9 cellular contexts compared by ENCODE assay signal in the genomic region with DNA sequence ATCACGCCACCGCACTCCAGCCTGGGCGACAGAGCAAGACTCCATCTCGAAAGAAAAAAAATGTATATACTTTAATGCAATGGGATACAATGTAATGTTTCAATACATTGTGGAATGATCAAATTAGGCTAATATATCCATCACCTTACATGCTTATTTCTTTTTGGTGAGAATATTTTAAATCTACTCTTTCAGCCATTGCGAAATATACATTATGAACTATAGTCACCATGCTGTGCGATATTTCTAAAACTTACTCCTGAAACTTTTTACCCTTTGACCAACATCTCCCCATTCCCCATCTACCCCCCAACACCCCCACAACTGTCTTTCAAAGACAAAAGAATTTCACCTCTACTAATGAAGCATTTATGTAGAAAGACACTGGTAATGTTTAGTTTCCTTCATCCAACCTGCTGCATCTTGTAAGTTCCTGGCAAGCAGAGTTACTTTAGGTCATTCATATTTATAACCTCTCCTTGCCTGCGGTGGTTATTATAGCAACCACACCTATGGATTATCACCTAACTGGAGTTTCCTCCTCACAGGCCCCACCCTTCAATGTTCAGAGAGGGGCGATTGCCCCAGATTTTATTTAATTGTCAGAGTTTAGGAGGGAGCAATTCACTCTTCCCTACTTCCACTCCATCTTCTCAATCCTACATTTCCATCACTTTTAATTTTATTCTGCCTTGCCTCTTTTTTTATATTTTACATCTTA. TPM values are rescaled to one million over a fixed set of nuclear protein-coding genes. Genes with fewer than 3 reads are reported as not detected.
DNase-seq lines count a peak whose midpoint lies in the region; ATAC-seq and TF ChIP-seq lines count a peak whose summit lies in the region.
"Had no signal": no experiment of that assay in that cellular context is flagged by ENCODE, and none has a peak within 500 bp of the region (broad histone marks: within the 10 kb centered on the region; RNA-seq: fewer than 3 reads in every experiment).

No MANE protein-coding gene starts in this region.

- ATAC-seq in stimulated activated naive CD8-positive, alpha-beta T cell treated with anti-CD3 and anti-CD28 coated beads, Interleukin-15, Interleukin-2, amounts not matched to agents 100 U/mL and 50 U/mL, for 24 hours = no peak
- ATAC-seq in GM18858 (IDR thresholded peaks at IDR 0.05; ENCODE audit: unreplicated experiment) = no peak

- peaks cover 22% of the 10 kb centered on the region for H3K4me1 Mint-ChIP-seq in stimulated activated naive CD8-positive, alpha-beta T cell treated with anti-CD3 and anti-CD28 coated beads, Interleukin-15, Interleukin-2, amounts not matched to agents 100 ng/mL and 50 ng/mL, for 24 hours (ENCODE audit: low read depth)

- no peaks in the 10 kb centered on the region for H3K9me3 Mint-ChIP-seq in stimulated activated naive CD8-positive, alpha-beta T cell treated with anti-CD3 and anti-CD28 coated beads, Interleukin-15, Interleukin-2, amounts not matched to agents 100 ng/mL and 50 ng/mL, for 24 hours

- peak overlapping the region in 4 of 5 donors; percentile 93 to 98 (median 96) for H3K27ac ChIP-seq in adrenal gland
- H3K27ac ChIP-seq in mesodermal cell (ENCODE audit: low read depth, low read length, severe bottlenecking) = no peak overlapping the region

- H3K27me3 ChIP-seq in adrenal gland = no peaks in the 10 kb centered on the region

- 78 to 81% (median 80%) methylated on average over 8 of the region's 8 CpGs for WGBS in adrenal gland, 4 donors
- 96 to 97% methylated on average over 4 of the region's 8 CpGs for WGBS in mesodermal cell (ENCODE audit: insufficient coverage in 2 of 2), 2 experiments

- TF ChIP-seq POLR2A in adrenal gland (IDR thresholded peaks at IDR 0.05) = no peak

- peak overlapping the region; percentile 96 for H3K27ac Mint-ChIP-seq in stimulated activated naive CD8-positive, alpha-beta T cell treated with anti-CD3 and anti-CD28 coated beads, Interleukin-15, Interleukin-2, amounts not matched to agents 100 ng/mL and 50 ng/mL, for 24 hours

- H3K9me3 ChIP-seq in adrenal gland (replicated peaks in 1 of 3) (no peaks in the 10 kb centered on the region), mesodermal cell (ENCODE audit: control insufficient read depth, low read length) (no peaks in the 10 kb centered on the region)

- TF ChIP-seq CTCF in adrenal gland (IDR thresholded peaks at IDR 0.05) = no peak

- peaks cover 7% of the 10 kb centered on the region for H3K36me3 Mint-ChIP-seq in stimulated activated naive CD8-positive, alpha-beta T cell treated with anti-CD3 and anti-CD28 coated beads, Interleukin-15, Interleukin-2, amounts not matched to agents 100 ng/mL and 50 ng/mL, for 24 hours (ENCODE audit: low read depth)

- H3K4me3 ChIP-seq in adrenal gland (peak overlapping the region in 1 of 4 donors; percentile 88), mesodermal cell (ENCODE audit: extremely low read depth, insufficient read depth, low read length, poor library complexity, severe bottlenecking) (peak overlapping the region; percentile 63)

- H3K4me1 ChIP-seq in adrenal gland (replicated peaks in 1 of 2) = peaks cover 7 to 9% of the 10 kb centered on the region in 2 donors
- peaks cover 17% of the 10 kb centered on the region for H3K4me1 ChIP-seq in mesodermal cell (ENCODE audit: control insufficient read depth, insufficient read depth, low read length, poor library complexity, severe bottlenecking)

- no peaks in the 10 kb centered on the region for H3K27me3 Mint-ChIP-seq in stimulated activated naive CD8-positive, alpha-beta T cell treated with anti-CD3 and anti-CD28 coated beads, Interleukin-15, Interleukin-2, amounts not matched to agents 100 ng/mL and 50 ng/mL, for 24 hours

- H3K4me3 Mint-ChIP-seq in stimulated activated naive CD8-positive, alpha-beta T cell treated with anti-CD3 and anti-CD28 coated beads, Interleukin-15, Interleukin-2, amounts not matched to agents 100 ng/mL and 50 ng/mL, for 24 hours = peak overlapping the region; percentile 92

- no peak for DNase-seq in stimulated activated naive CD8-positive, alpha-beta T cell treated with anti-CD3 and anti-CD28 coated beads, Interleukin-15, Interleukin-2, amounts not matched to agents 100 U/mL and 50 U/mL, for 24 hours
- DNase-seq in adrenal gland = no peak
- no peak for DNase-seq in NCI-H1436 treated with DMSO at 0.1 percent for 48 hours (lab: John Stamatoyannopoulos, UW)
- no peak for DNase-seq in HuH-7.5 (ENCODE audit: low spot score)
- DNase-seq in NCI-H510A (lab: John Stamatoyannopoulos, UW) = no peak

- intact Hi-C loops in adrenal gland (cut with DNase I) = no loop called here

- H3K36me3 ChIP-seq in adrenal gland (replicated peaks in 1 of 2) = no peaks in the 10 kb centered on the region
- no peaks in the 10 kb centered on the region for H3K36me3 ChIP-seq in mesodermal cell (ENCODE audit: control insufficient read depth, insufficient read depth, low read length)

RNA-seq across cellular contexts. Expression of a gene that starts 1.2 kb away (rescaled TPM):
- 10 to 100 TPM; 34.8 to 81.4 (median 60.4) TPM for total RNA-seq in adrenal gland
- 100 to 1,000 TPM in 1 of 3 donors, 10 to 100 TPM in 2; 17.9 to 133 (median 20.4) TPM for polyA plus RNA-seq in adrenal gland
- 50.1 TPM for polyA plus RNA-seq in mesodermal cell (2013, experiment 1 of 2)
- 49.3 TPM for polyA plus RNA-seq in mesodermal cell (2013, experiment 2 of 2)

RNA-seq across cellular contexts. Expression of a gene that starts 57.9 kb away (rescaled TPM):
- total RNA-seq in adrenal gland = 1 to 10 TPM; 1.6 to 9.4 (median 3.9) TPM
- 1 to 10 TPM in 2 of 3 donors, under 1 TPM in 1; 0.67 to 5.0 (median 2.3) TPM for polyA plus RNA-seq in adrenal gland
- polyA plus RNA-seq in mesodermal cell (2013, experiment 1 of 2) = not detected
- not detected for polyA plus RNA-seq in mesodermal cell (2013, experiment 2 of 2)
- total RNA-seq: RPMI7951 had no signal
